In genomic region chr5:144207875-144208444, GRCh38 we compare ENCODE assay signal across 1 cellular context.
TF ChIP-seq lines count a peak whose summit lies in the region.

No MANE protein-coding gene starts in this region.

TF ChIP-seq in GM23338, 12 proteins besides CTCF, POLR2A, EP300 and RAD21 (continued from another document):
- TF ChIP-seq ZNF462 (CRISPR knock-in tag; IDR thresholded peaks at IDR 0.05), result no peak
- TF ChIP-seq ZNF331 (CRISPR knock-in tag; IDR thresholded peaks at IDR 0.05; ENCODE audit: low read depth), result no peak
- TF ChIP-seq POLR2AphosphoS5 (IDR thresholded peaks at IDR 0.05; ENCODE audit: low read depth), result no peak
- TF ChIP-seq EZH2phosphoT487 (IDR thresholded peaks at IDR 0.05; ENCODE audit: unreplicated experiment), result no peak
- TF ChIP-seq STAT1 (IDR thresholded peaks at IDR 0.05; ENCODE audit: unreplicated experiment), result no peak
- TF ChIP-seq JUNB (IDR thresholded peaks at IDR 0.05; ENCODE audit: unreplicated experiment), result no peak
- no peak for TF ChIP-seq NANOG (IDR thresholded peaks at IDR 0.05; ENCODE audit: borderline replicate concordance)
- TF ChIP-seq REST (IDR thresholded peaks at IDR 0.05; ENCODE audit: unreplicated experiment), result no peak
- TF ChIP-seq ZNF114 (CRISPR knock-in tag; IDR thresholded peaks at IDR 0.05), result no peak
